Comparison of ENCODE assay signal across 8 cellular contexts in the genomic region with DNA sequence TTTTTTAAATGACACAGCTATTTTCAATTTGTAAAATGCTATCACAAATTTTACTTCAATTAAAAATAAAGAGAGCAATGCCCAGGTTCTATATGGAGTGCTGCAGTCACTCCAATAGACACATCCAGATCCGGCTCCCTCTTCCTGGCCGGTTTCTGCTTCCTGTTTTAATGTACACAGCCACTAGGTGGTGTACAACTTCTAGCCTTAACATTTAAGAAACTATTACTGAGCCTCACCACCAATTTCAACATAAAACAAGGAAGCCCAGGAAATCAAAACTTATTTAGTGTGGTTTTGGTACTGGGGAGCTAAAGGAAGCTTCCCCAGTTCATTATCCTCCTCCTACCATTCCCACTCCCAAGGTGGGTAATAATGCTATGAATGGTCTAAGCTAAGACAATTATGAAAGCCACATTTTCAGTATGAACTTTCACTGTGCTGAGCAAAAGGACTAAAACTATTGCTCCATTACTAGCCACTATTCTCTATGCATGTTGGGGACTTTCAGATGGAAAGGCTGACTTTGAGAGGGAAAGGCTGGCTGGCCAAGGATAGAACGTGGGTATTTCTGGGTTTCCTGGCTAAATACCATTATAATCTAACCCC. TPM values are rescaled to one million over a fixed set of nuclear protein-coding genes. Genes with fewer than 3 reads are reported as not detected.
DNase-seq lines count a peak whose midpoint lies in the region; ATAC-seq and TF ChIP-seq lines count a peak whose summit lies in the region.

No MANE protein-coding gene starts in this region.

- no peak overlapping the region for H3K4me2 ChIP-seq in hepatocyte

- H3K27me3 ChIP-seq in hepatocyte = no peaks in the 10 kb centered on the region
- H3K27me3 ChIP-seq in gastrocnemius medialis = no peaks in the 10 kb centered on the region

- no peak for TF ChIP-seq POLR2A in gastrocnemius medialis (IDR thresholded peaks at IDR 0.05)

- H3K27ac ChIP-seq in hepatocyte = peak overlapping the region; percentile 17
- peak overlapping the region; percentile 6 to 30 (median 26) for H3K27ac ChIP-seq in gastrocnemius medialis

- H4K20me1 ChIP-seq in hepatocyte (ENCODE audit: insufficient read depth, poor library complexity, severe bottlenecking) = no peaks in the 10 kb centered on the region

- DNase-seq in activated T-cell treated with anti-CD3 and anti-CD28 coated beads for 1 hour (ENCODE audit: low read depth) (peak; percentile 3), NCI-H1048 (lab: John Stamatoyannopoulos, UW) (peak; percentile 58), SK-MEL-5 (ENCODE audit: low read depth, low spot score) (peak; percentile 89), astrocyte of the spinal cord (ENCODE audit: low read depth, low spot score) (peak; percentile 84), hepatocyte (ENCODE audit: low spot score) (peak; percentile 81), gastrocnemius medialis (peak; percentile 16 to 56)
- no peak for DNase-seq in activated T-cell treated with anti-CD3 and anti-CD28 coated beads, Interleukin-2, amount 50 U/mL, for 1 hour
- DNase-seq in activated CD4-positive, CD25-positive, alpha-beta regulatory T cell treated with anti-CD3 and anti-CD28 coated beads, Interleukin-2, amount 50 U/mL, for 72 hours = no peak

- intact Hi-C loops in gastrocnemius medialis (cut with DNase I; ENCODE audit: low total_unique reads) = loop anchor here (1.0 to 5.0 kb wide), 3 partner anchors 45 to 207 kb away; no protein-coding TSS in a partner anchor

- H3K36me3 ChIP-seq in hepatocyte (replicated peaks; ENCODE audit: insufficient read depth, low read depth) = peaks cover 5% of the 10 kb centered on the region
- peaks cover 0 to 81% of the 10 kb centered on the region in 2 donors for H3K36me3 ChIP-seq in gastrocnemius medialis

- in situ Hi-C loops in SK-MEL-5 (cut with HindIII; ENCODE audit: low pct_unique_long_range_greater_than_20kb, low sequenced_read_pairs) = no loop called here
- in situ Hi-C loops in astrocyte of the spinal cord (cut with HindIII; ENCODE audit: low sequenced_read_pairs) = no loop called here
- in situ Hi-C loops in gastrocnemius medialis (cut with MboI; ENCODE audit: low sequenced_read_pairs in 4 of 4) = loop anchor here (5.0 to 25.0 kb wide), 6 partner anchors 85 to 225 kb away; no protein-coding TSS in a partner anchor

- H3K4me3 ChIP-seq in astrocyte of the spinal cord (ENCODE audit: low read depth, low read length) = no peak overlapping the region
- H3K4me3 ChIP-seq in hepatocyte = no peak overlapping the region
- no peak overlapping the region for H3K4me3 ChIP-seq in gastrocnemius medialis

- H3K9me3 ChIP-seq in hepatocyte (ENCODE audit: low read depth) (no peaks in the 10 kb centered on the region), gastrocnemius medialis (no peaks in the 10 kb centered on the region)

- WGBS in hepatocyte (ENCODE audit: low lambda C conversion rate, missing lambda C conversion rate) = 31% methylated on average over 3 of the region's 3 CpGs

- peak; percentile 69 for TF ChIP-seq CTCF in astrocyte of the spinal cord (IDR thresholded peaks at IDR 0.05; ENCODE audit: low read depth, low read length)
- TF ChIP-seq CTCF in hepatocyte (IDR thresholded peaks at IDR 0.05; ENCODE audit: poor library complexity) = peak; percentile 78
- peak; percentile 70 to 80 (median 74) for TF ChIP-seq CTCF in gastrocnemius medialis (IDR thresholded peaks at IDR 0.05 in 4 of 5, conservative IDR thresholded peaks at IDR 0.05 in 1 of 5)

- no peaks in the 10 kb centered on the region for H3K4me1 ChIP-seq in hepatocyte (ENCODE audit: insufficient read depth)
- peaks cover 0 to 5% of the 10 kb centered on the region in 2 donors for H3K4me1 ChIP-seq in gastrocnemius medialis

- no peaks in the 10 kb centered on the region for H3K79me2 ChIP-seq in hepatocyte

- H3K9me2 ChIP-seq in hepatocyte (replicated peaks; ENCODE audit: insufficient read depth) = no peaks in the 10 kb centered on the region

- H2AFZ ChIP-seq in hepatocyte = no peak overlapping the region

- peak; percentile 84 to 96 for ATAC-seq in gastrocnemius medialis

RNA-seq across cellular contexts. Expression of a gene that starts 25.5 kb away (rescaled TPM):
- 1.6 TPM in 2 replicates for total RNA-seq in SK-MEL-5 (2014; rRNA removed; shearing (Covaris generic))
- 1.4 and 3.4 TPM in 2 replicates for polyA plus RNA-seq in SK-MEL-5 (2015; cell fraction: cytosol; rRNA removed)
- polyA plus RNA-seq in SK-MEL-5 (2015; cell fraction: nucleus; rRNA removed) = 28.3 and 37.9 TPM in 2 replicates
- total RNA-seq in hepatocyte (34.8 and 37.0 TPM in 2 replicates), gastrocnemius medialis (1 to 10 TPM; 1.2 to 4.6 (median 3.5) TPM)
- 34.0 and 40.2 TPM in 2 replicates for polyA plus RNA-seq in hepatocyte

RNA-seq across cellular contexts. Expression of a gene that starts 34.5 kb away (rescaled TPM):
- total RNA-seq in SK-MEL-5 (2014; rRNA removed; shearing (Covaris generic)) = 14.1 and 15.4 TPM in 2 replicates
- polyA plus RNA-seq in SK-MEL-5 (2015; cell fraction: cytosol; rRNA removed) = 110 and 124 TPM in 2 replicates
- polyA plus RNA-seq in SK-MEL-5 (2015; cell fraction: nucleus; rRNA removed) = 44.7 and 44.8 TPM in 2 replicates
- total RNA-seq in hepatocyte = 16.8 and 23.3 TPM in 2 replicates
- 58.6 and 68.0 TPM in 2 replicates for polyA plus RNA-seq in hepatocyte
- total RNA-seq in gastrocnemius medialis = 10 to 100 TPM in 1 of 4 donors, 1 to 10 TPM in 3; 4.4 to 17.4 (median 8.1) TPM

RNA-seq across cellular contexts. Expression of a gene that starts 44.5 kb away (rescaled TPM):
- 19.4 and 22.3 TPM in 2 replicates for total RNA-seq in SK-MEL-5 (2014; rRNA removed; shearing (Covaris generic))
- polyA plus RNA-seq in SK-MEL-5 (2015; cell fraction: cytosol; rRNA removed) = 37.2 and 41.9 TPM in 2 replicates
- 29.0 and 30.7 TPM in 2 replicates for polyA plus RNA-seq in SK-MEL-5 (2015; cell fraction: nucleus; rRNA removed)
- total RNA-seq in hepatocyte (4.5 and 5.0 TPM in 2 replicates), gastrocnemius medialis (under 1 TPM; 0.12 to 0.56 (median 0.30) TPM)
- 5.5 and 8.9 TPM in 2 replicates for polyA plus RNA-seq in hepatocyte

RNA-seq across cellular contexts. Expression of a gene that starts 48.4 kb away (rescaled TPM):
- total RNA-seq in SK-MEL-5 (2014; rRNA removed; shearing (Covaris generic)) = 34.9 and 37.3 TPM in 2 replicates
- 13.6 and 22.2 TPM in 2 replicates for polyA plus RNA-seq in SK-MEL-5 (2015; cell fraction: cytosol; rRNA removed)
- 15.2 and 18.5 TPM in 2 replicates for polyA plus RNA-seq in SK-MEL-5 (2015; cell fraction: nucleus; rRNA removed)
- total RNA-seq in hepatocyte = 17.1 and 17.8 TPM in 2 replicates
- polyA plus RNA-seq in hepatocyte = 2.8 and 3.6 TPM in 2 replicates
- 10 to 100 TPM; 27.2 to 51.3 (median 43.6) TPM for total RNA-seq in gastrocnemius medialis

Comparison
In these comparisons a context has a peak if more than half of its experiments do, and no peak if none do; other contexts are left out.
1. DNase-seq: peak in activated T-cell treated with anti-CD3 and anti-CD28 coated beads for 1 hour (single experiment), NCI-H1048 (single experiment), SK-MEL-5 (single experiment), astrocyte of the spinal cord (single experiment), hepatocyte (single experiment) and gastrocnemius medialis (2 of 2); none in activated T-cell treated with anti-CD3 and anti-CD28 coated beads, Interleukin-2, amount 50 U/mL, for 1 hour (single experiment) and activated CD4-positive, CD25-positive, alpha-beta regulatory T cell treated with anti-CD3 and anti-CD28 coated beads, Interleukin-2, amount 50 U/mL, for 72 hours (single experiment).
2. in situ Hi-C loops: an anchor here in gastrocnemius medialis (5.0 to 25.0 kb wide); none called in SK-MEL-5 and astrocyte of the spinal cord.
3. Peak in every context shown above with its lines, with median percentiles within 50 percentile points of each other: CTCF ChIP-seq.